ENCODE assay signal across 8 cellular contexts in the genomic region with DNA sequence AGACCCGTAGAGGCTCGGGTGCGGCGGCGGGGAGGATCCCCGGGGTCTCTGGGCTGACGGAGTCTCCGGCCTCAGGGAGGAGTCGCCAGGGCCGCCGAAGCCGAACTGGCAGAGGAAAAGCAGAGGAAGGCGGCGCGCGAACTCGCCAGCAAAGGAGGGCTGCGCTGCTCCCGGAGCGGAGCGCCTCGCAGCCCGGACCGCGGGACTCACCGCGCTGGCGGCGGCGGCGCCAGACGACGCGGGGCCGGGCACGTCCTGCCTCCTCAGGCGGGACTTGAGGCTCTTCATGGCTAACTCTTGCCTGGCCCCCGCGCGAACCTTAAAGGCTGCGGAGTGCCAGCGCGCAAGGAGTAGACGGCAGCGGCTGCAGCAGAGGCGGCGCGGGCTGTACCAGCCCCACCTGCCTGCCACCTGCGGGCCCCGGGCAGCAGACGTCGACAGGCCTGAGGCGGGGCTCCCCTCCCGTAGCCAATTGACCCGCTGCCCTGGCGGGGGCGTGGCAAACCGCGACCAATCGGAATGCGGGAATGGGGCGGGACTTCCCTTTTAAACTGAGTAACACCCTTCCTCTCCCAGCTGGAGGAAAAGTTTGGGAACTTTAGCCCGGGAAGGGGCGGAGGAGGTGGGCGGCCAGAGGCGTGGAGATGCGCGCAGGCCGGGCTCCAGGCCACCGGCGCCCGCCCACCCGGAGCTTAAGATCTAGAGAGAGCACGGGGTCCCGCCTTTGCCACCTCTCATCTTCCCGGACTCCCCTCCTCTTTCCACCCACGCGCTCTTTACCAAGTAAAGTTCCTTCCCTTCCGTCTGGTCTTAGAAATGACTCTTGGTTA. TPM values are rescaled to one million over a fixed set of nuclear protein-coding genes. Genes with fewer than 3 reads are reported as not detected.
A peak's percentile ranks its signal among the peaks of the same experiment; 100 is the strongest.
DNase-seq lines count a peak whose midpoint lies in the region; ATAC-seq and TF ChIP-seq lines count a peak whose summit lies in the region.

UACA (minus strand) TSS at position 439 of the 830 bp plus-strand sequence; CDS start at position 288, 151 bp downstream.

- H3K9ac ChIP-seq in HCT116 (ENCODE audit: low read length), result peak within 1 kb of the TSS; percentile 91

- RAD21 ChIA-PET in HCT116 (lab: Charles Lee; ENCODE audit: low non-redundant PET in 1 of 2, low total read pairs in 2 of 2, uncharacterized antibody in 2 of 2, unreplicated experiment in 2 of 2), result interaction anchor here in 1 of 2 experiments (0.5 kb wide), 1 partner anchor 29 kb away, joined by 7 read pairs; no protein-coding TSS in a partner anchor

- H3K4me3 ChIP-seq in HCT116 (replicated peaks in 1 of 2; ENCODE audit: low read depth in 1 of 2, low read length in 2 of 2) (peak within 1 kb of the TSS; percentile 81 to 92), osteoblast (ENCODE audit: insufficient read depth, low read length) (peak within 1 kb of the TSS; percentile 91)

- H3K9me3 ChIP-seq in HCT116 (ENCODE audit: control insufficient read depth in 1 of 2, insufficient read depth in 1 of 2, low read depth in 1 of 2, low read length in 2 of 2), result no peaks in the 10 kb centered on the region
- no peaks in the 10 kb centered on the region for H3K9me3 ChIP-seq in osteoblast (ENCODE audit: low read depth, low read length)

- H3K27me3 ChIP-seq in HCT116 (ENCODE audit: insufficient read depth, low read length) (no peaks in the 10 kb centered on the region), osteoblast (ENCODE audit: insufficient read depth, low read length) (no peaks in the 10 kb centered on the region)

- H3K36me3 ChIP-seq in HCT116 (ENCODE audit: control insufficient read depth in 1 of 2, insufficient read depth in 2 of 2, low read length in 2 of 2), result no peaks in the 10 kb centered on the region
- H3K36me3 ChIP-seq in osteoblast (ENCODE audit: insufficient read depth, low read length), result peaks cover 14% of the 10 kb centered on the region

- ATAC-seq in HCT116 (peak; percentile 93), Right ventricle myocardium superior (ENCODE audit: poor library complexity) (peak; percentile 98)

- TF ChIP-seq CTCF in HCT116 (IDR thresholded peaks at IDR 0.05 in 2 of 3, conservative IDR thresholded peaks at IDR 0.05 in 1 of 3; ENCODE audit: borderline replicate concordance in 1 of 3, insufficient read depth in 1 of 3, low read depth in 2 of 3, low read length in 2 of 3) (no peak), osteoblast (IDR thresholded peaks at IDR 0.05; ENCODE audit: extremely low read depth, low read depth, low read length) (no peak)

- DNase-seq in EL, result peak; percentile 98
- DNase-seq in HCT116 (ENCODE audit: low read depth, low spot score), result peak; percentile 95
- DNase-seq in NCI-H1048 (lab: John Stamatoyannopoulos, UW), result peak; percentile 87
- DNase-seq in T follicular helper cell (ENCODE audit: low read depth), result peak; percentile 39
- peak; percentile 97 for DNase-seq in Right ventricle myocardium superior
- DNase-seq in osteoblast (ENCODE audit: insufficient read length, low spot score, missing footprints), result peak; percentile 98

- H2AFZ ChIP-seq in HCT116 (ENCODE audit: low read depth, low read length, poor library complexity, severe bottlenecking), result peak within 1 kb of the TSS; percentile 34
- peak within 1 kb of the TSS; percentile 67 for H2AFZ ChIP-seq in osteoblast (ENCODE audit: low read length)

- H3K79me2 ChIP-seq in HCT116 (ENCODE audit: insufficient read depth, low read length) (peaks cover 41% of the 10 kb centered on the region), osteoblast (ENCODE audit: insufficient read depth, low read length) (peaks cover 50% of the 10 kb centered on the region)

- CTCF ChIA-PET in HCT116 (lab: Charles Lee), result interaction anchor here (1.0 kb wide), 2 partner anchors 13 to 41 kb away, joined by 3 to 5 read pairs; no protein-coding TSS in a partner anchor

- 0 to 1% (median 0%) methylated on average over 69 to 79 of the region's 79 CpGs for WGBS in adipose tissue, 3 donors

- intact Hi-C loops in HCT116 (cut with micrococcal nuclease), result loop anchor here (5.0 kb wide), 1 partner anchor 49 kb away; no protein-coding TSS in a partner anchor
- intact Hi-C loops in Right ventricle myocardium superior (cut with DNase I), result loop anchor here (10.0 kb wide), 1 partner anchor 79 kb away; no protein-coding TSS in a partner anchor

- no TSS peak for BruUV-seq in HCT116 (replicated peaks; lab: Mats Ljungman, UMichigan)

- H3K4me1 ChIP-seq in HCT116 (ENCODE audit: control insufficient read depth in 1 of 2, insufficient read depth in 2 of 2, low read length in 2 of 2), result peaks cover 14 to 25% of the 10 kb centered on the region in 2 experiments
- H3K4me1 ChIP-seq in osteoblast (ENCODE audit: insufficient read depth, low read length), result peaks cover 66% of the 10 kb centered on the region

- TF ChIP-seq POLR2A in HCT116 (IDR thresholded peaks at IDR 0.05; ENCODE audit: borderline replicate concordance, extremely low read depth, insufficient read depth, insufficient read length), result peak; percentile 68

- H4K20me1 ChIP-seq in HCT116 (ENCODE audit: insufficient read depth) (no peaks in the 10 kb centered on the region), osteoblast (ENCODE audit: insufficient read depth, low read length) (peaks cover 11% of the 10 kb centered on the region)

- POLR2A ChIA-PET in HCT116 (lab: Charles Lee), result interaction anchor here (0.6 to 0.9 kb wide), 5 partner anchors 9 to 83 kb away, joined by 3 read pairs; no protein-coding TSS in a partner anchor

- no peak for TF ChIP-seq RAD21 in HCT116 (IDR thresholded peaks at IDR 0.05; ENCODE audit: low read depth)

- no peaks in the 10 kb centered on the region for H3K9me2 ChIP-seq in HCT116 (ENCODE audit: insufficient read depth)

- H3K4me2 ChIP-seq in HCT116 (ENCODE audit: low read length) (peak within 1 kb of the TSS; percentile 73), osteoblast (ENCODE audit: insufficient read depth, low read length) (peak within 1 kb of the TSS; percentile 99)

- H3K27ac ChIP-seq in HCT116 (ENCODE audit: low read depth, low read length), result peak within 1 kb of the TSS; percentile 88
- H3K27ac ChIP-seq in adipose tissue (ENCODE audit: low read depth, low read length), result peak within 1 kb of the TSS; percentile 86
- H3K27ac ChIP-seq in osteoblast (ENCODE audit: low read depth, low read length), result peak within 1 kb of the TSS; percentile 91
- peak within 1 kb of the TSS; percentile 68 for H3K27ac ChIP-seq in temporal lobe (ENCODE audit: low read depth, low read length)

TF ChIP-seq in HCT116, 20 proteins besides CTCF, POLR2A, EP300 and RAD21 (continues in another document):
- peak; percentile 58 for TF ChIP-seq SIN3A (IDR thresholded peaks at IDR 0.05; ENCODE audit: low read depth)
- TF ChIP-seq POLR2AphosphoS5 (IDR thresholded peaks at IDR 0.05; ENCODE audit: low read depth, low read length), result peak; percentile 95
- peak; percentile 95 for TF ChIP-seq EGR1 (IDR thresholded peaks at IDR 0.05; ENCODE audit: low read depth)
- TF ChIP-seq CEBPB (IDR thresholded peaks at IDR 0.05; ENCODE audit: low read depth), result no peak
- peak; percentile 92 for TF ChIP-seq SP1 (IDR thresholded peaks at IDR 0.05; ENCODE audit: low read depth)
- no peak for TF ChIP-seq TCF7L2 (IDR thresholded peaks at IDR 0.05; ENCODE audit: borderline replicate concordance, extremely low read depth, insufficient read depth, insufficient read length)
- peak; percentile 23; the same call in 1 of the 2 replicates for TF ChIP-seq ZFX (IDR thresholded peaks at IDR 0.05)
- no peak for TF ChIP-seq SRF (IDR thresholded peaks at IDR 0.05; ENCODE audit: low read depth)
- no peak for TF ChIP-seq EZH2phosphoT487 (IDR thresholded peaks at IDR 0.05; ENCODE audit: borderline replicate concordance)
- no peak for TF ChIP-seq YY1 (IDR thresholded peaks at IDR 0.05; ENCODE audit: extremely low read depth, insufficient replicate concordance, low read depth, low read length)
- TF ChIP-seq, protein P1, sequence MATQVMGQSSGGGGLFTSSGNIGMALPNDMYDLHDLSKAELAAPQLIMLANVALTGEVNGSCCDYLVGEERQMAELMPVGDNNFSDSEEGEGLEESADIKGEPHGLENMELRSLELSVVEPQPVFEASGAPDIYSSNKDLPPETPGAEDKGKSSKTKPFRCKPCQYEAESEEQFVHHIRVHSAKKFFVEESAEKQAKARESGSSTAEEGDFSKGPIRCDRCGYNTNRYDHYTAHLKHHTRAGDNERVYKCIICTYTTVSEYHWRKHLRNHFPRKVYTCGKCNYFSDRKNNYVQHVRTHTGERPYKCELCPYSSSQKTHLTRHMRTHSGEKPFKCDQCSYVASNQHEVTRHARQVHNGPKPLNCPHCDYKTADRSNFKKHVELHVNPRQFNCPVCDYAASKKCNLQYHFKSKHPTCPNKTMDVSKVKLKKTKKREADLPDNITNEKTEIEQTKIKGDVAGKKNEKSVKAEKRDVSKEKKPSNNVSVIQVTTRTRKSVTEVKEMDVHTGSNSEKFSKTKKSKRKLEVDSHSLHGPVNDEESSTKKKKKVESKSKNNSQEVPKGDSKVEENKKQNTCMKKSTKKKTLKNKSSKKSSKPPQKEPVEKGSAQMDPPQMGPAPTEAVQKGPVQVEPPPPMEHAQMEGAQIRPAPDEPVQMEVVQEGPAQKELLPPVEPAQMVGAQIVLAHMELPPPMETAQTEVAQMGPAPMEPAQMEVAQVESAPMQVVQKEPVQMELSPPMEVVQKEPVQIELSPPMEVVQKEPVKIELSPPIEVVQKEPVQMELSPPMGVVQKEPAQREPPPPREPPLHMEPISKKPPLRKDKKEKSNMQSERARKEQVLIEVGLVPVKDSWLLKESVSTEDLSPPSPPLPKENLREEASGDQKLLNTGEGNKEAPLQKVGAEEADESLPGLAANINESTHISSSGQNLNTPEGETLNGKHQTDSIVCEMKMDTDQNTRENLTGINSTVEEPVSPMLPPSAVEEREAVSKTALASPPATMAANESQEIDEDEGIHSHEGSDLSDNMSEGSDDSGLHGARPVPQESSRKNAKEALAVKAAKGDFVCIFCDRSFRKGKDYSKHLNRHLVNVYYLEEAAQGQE (IDR thresholded peaks at IDR 0.05; ENCODE audit: low read depth), result no peak
- TF ChIP-seq, protein P2, sequence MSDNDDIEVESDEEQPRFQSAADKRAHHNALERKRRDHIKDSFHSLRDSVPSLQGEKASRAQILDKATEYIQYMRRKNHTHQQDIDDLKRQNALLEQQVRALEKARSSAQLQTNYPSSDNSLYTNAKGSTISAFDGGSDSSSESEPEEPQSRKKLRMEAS (IDR thresholded peaks at IDR 0.05), result peak; percentile 49
- no peak for TF ChIP-seq CBX3 (IDR thresholded peaks at IDR 0.05; ENCODE audit: low read depth)

RNA-seq across cellular contexts. Expression of gene UACA, which starts in this region (rescaled TPM):
- total RNA-seq in HCT116 (2021; ENCODE audit: unreplicated experiment) (47.4 TPM), Right ventricle myocardium superior (27.9 TPM), osteoblast (158 and 161 TPM in 2 replicates), temporal lobe (20.9 TPM)
- polyA plus RNA-seq in HCT116 (2012), result 54.6 and 59.5 TPM in 2 replicates
- polyA plus RNA-seq in adipose tissue, result 10 to 100 TPM; 11.6 to 49.6 (median 19.0) TPM

Comparison
In these comparisons a context has a peak if more than half of its experiments do, and no peak if none do; other contexts are left out.
1. Peak in every context shown above with its lines: DNase-seq, ATAC-seq, H3K4me3 ChIP-seq and H3K27ac ChIP-seq.
2. DNase-seq: peak in every context shown above with its lines; median percentile 98 in EL; 98 in osteoblast; 97 in Right ventricle myocardium superior; 95 in HCT116; 87 in NCI-H1048; 39 in T follicular helper cell.